ENCODE assay signal across 8 cellular contexts in genomic region chr14:22766457-22767322, GRCh38. TPM values are rescaled to one million over a fixed set of nuclear protein-coding genes. Genes with fewer than 3 reads are reported as not detected.
A peak's percentile ranks its signal among the peaks of the same experiment; 100 is the strongest.
DNase-seq lines count a peak whose midpoint lies in the region; ATAC-seq, FAIRE-seq and TF ChIP-seq lines count a peak whose summit lies in the region.

Gene OXA1L (plus strand): TSS chr14:22766688. CDS start chr14:22766702, 14 bp downstream.

- no peaks in the 10 kb centered on the region for H3K9me3 ChIP-seq in CD8-positive, alpha-beta T cell (ENCODE audit: low read length)
- H3K9me3 ChIP-seq in endocrine pancreas (ENCODE audit: control insufficient read depth, low read length) = no peaks in the 10 kb centered on the region
- H3K9me3 ChIP-seq in mesenchymal stem cell (ENCODE audit: control insufficient read depth, low read length) = peaks cover 16% of the 10 kb centered on the region

- peaks cover 34% of the 10 kb centered on the region for H3K4me1 Mint-ChIP-seq in CD8-positive, alpha-beta T cell (ENCODE audit: low read depth)

- intact Hi-C loops in CD8-positive, alpha-beta T cell (cut with DNase I, micrococcal nuclease) = loop anchor here (1.0 to 10.0 kb wide), 16 partner anchors 54 to 1254 kb away; partner anchors contain the start of genes DAD1 (in 2 of the 2), PSMB5 (in 2 of the 2), ACIN1 (in 1 of the 2) and C14orf119 (in 1 of the 2)

- peak; percentile 88 to 98 (median 94) for DNase-seq in CD8-positive, alpha-beta T cell
- peak; percentile 85 for DNase-seq in HTR-8/SVneo (ENCODE audit: insufficient read length, low spot score)
- peak; percentile 93 for DNase-seq in NOMO-1 treated with dmso at 0.1 percent for 144 hours (lab: John Stamatoyannopoulos, UW; ENCODE audit: unreplicated experiment)
- peak; percentile 79 to 86 (median 79) for DNase-seq in activated CD8-positive, alpha-beta memory T cell treated with anti-CD3 and anti-CD28 coated beads for 48 hours (ENCODE audit: low read depth in 2 of 3, low spot score in 2 of 3)
- DNase-seq in mesenchymal stem cell = peak; percentile 97
- DNase-seq in stimulated activated CD8-positive, alpha-beta memory T cell treated with anti-CD3 and anti-CD28 coated beads, Interleukin-12 subunit alpha, Interleukin-12 subunit beta, amount 100 ng/mL, for 4 hours (ENCODE audit: low read depth) = peak; percentile 90

- peak; percentile 92 for ATAC-seq in CD8-positive, alpha-beta T cell
- ATAC-seq in GM19468 (IDR thresholded peaks at IDR 0.05; ENCODE audit: extremely low read depth, unreplicated experiment) = peak; percentile 60

- H2BK5ac ChIP-seq in mesenchymal stem cell (ENCODE audit: low read depth, low read length, poor library complexity, severe bottlenecking) = peak within 1 kb of the TSS; percentile 32

- H2BK12ac ChIP-seq in mesenchymal stem cell (ENCODE audit: low read length in 2 of 2) = peak within 1 kb of the TSS; percentile 11 to 43

- peak within 1 kb of the TSS in 1 of 2 experiments; percentile 86 for H3K23ac ChIP-seq in mesenchymal stem cell (ENCODE audit: low read length in 2 of 2)

- POLR2A ChIA-PET in CD8-positive, alpha-beta T cell (lab: Charles Lee) = interaction anchor here (0.6 to 3.2 kb wide), 26 partner anchors 8 to 1330 kb away, joined by 3 to 18 read pairs (median 4); partner anchors contain the start of genes ABHD4, ACIN1, C14orf119 and DAD1

- H3K27me3 ChIP-seq in CD8-positive, alpha-beta T cell (ENCODE audit: insufficient read depth, low read length) = no peaks in the 10 kb centered on the region
- H3K27me3 ChIP-seq in endocrine pancreas (ENCODE audit: control insufficient read depth, insufficient read depth, low read length) = no peaks in the 10 kb centered on the region
- no peaks in the 10 kb centered on the region for H3K27me3 ChIP-seq in mesenchymal stem cell (ENCODE audit: control insufficient read depth in 1 of 2, insufficient read depth in 1 of 2, low read length in 2 of 2)

- H2AK5ac ChIP-seq in mesenchymal stem cell (ENCODE audit: low read length, severe bottlenecking) = peak within 1 kb of the TSS; percentile 95

- peak within 1 kb of the TSS; percentile 95 to 96 for H3K4ac ChIP-seq in mesenchymal stem cell (ENCODE audit: low read depth in 1 of 2, low read length in 2 of 2)

- peak within 1 kb of the TSS; percentile 96 for H3K27ac Mint-ChIP-seq in CD8-positive, alpha-beta T cell

- peak within 1 kb of the TSS; percentile 54 for H2BK120ac ChIP-seq in mesenchymal stem cell (ENCODE audit: low read depth, low read length)

- H3K9me3 Mint-ChIP-seq in CD8-positive, alpha-beta T cell = peaks cover 8% of the 10 kb centered on the region

- no peak for TF ChIP-seq CTCF in CD8-positive, alpha-beta T cell (IDR thresholded peaks at IDR 0.05)

- under 1% methylated on average over 55 of the region's 56 CpGs for WGBS in mesenchymal stem cell

- peaks cover 18% of the 10 kb centered on the region for H3K79me1 ChIP-seq in mesenchymal stem cell (replicated peaks; ENCODE audit: low read length, poor library complexity, severe bottlenecking)

- peak within 1 kb of the TSS; percentile 93 for H3K4me3 ChIP-seq in CD8-positive, alpha-beta T cell (ENCODE audit: low read depth, low read length)
- H3K4me3 ChIP-seq in endocrine pancreas (ENCODE audit: control insufficient read depth, insufficient read depth, low read length) (peak within 1 kb of the TSS; percentile 89), mesenchymal stem cell (ENCODE audit: insufficient read depth in 1 of 2, low read depth in 1 of 2, low read length in 2 of 2) (peak within 1 kb of the TSS; percentile 95 to 99)

- peak within 1 kb of the TSS; percentile 84 for H3K27ac ChIP-seq in CD8-positive, alpha-beta T cell (ENCODE audit: low read depth, low read length)
- H3K27ac ChIP-seq in mesenchymal stem cell (ENCODE audit: low read length, poor library complexity, severe bottlenecking) = peak within 1 kb of the TSS; percentile 82

- H3K4me1 ChIP-seq in CD8-positive, alpha-beta T cell (ENCODE audit: insufficient read depth, low read length) = peaks cover 22% of the 10 kb centered on the region
- H3K4me1 ChIP-seq in endocrine pancreas (ENCODE audit: control insufficient read depth, insufficient read depth, low read length) (peaks cover 9% of the 10 kb centered on the region), mesenchymal stem cell (ENCODE audit: control insufficient read depth, insufficient read depth, low read depth, low read length) (peaks cover 2% of the 10 kb centered on the region)

- H4K8ac ChIP-seq in mesenchymal stem cell (ENCODE audit: low read length) = peak within 1 kb of the TSS; percentile 98

- peaks cover 49% of the 10 kb centered on the region for H3K36me3 Mint-ChIP-seq in CD8-positive, alpha-beta T cell

- no peak for FAIRE-seq in HTR-8/SVneo (lab: Jason Lieb, UNC)

- peak within 1 kb of the TSS; percentile 76 to 92 for H3K14ac ChIP-seq in mesenchymal stem cell (ENCODE audit: low read length in 2 of 2)

- peak within 1 kb of the TSS; percentile 36 for H2BK15ac ChIP-seq in mesenchymal stem cell (ENCODE audit: low read depth, poor library complexity, severe bottlenecking)

- peak within 1 kb of the TSS; percentile 85 for H2AFZ ChIP-seq in mesenchymal stem cell (ENCODE audit: low read depth, low read length)

- H3K4me2 ChIP-seq in mesenchymal stem cell (ENCODE audit: low read length, poor library complexity, severe bottlenecking) = peak within 1 kb of the TSS; percentile 72

- peaks cover 26% of the 10 kb centered on the region for H3K36me3 ChIP-seq in CD8-positive, alpha-beta T cell (ENCODE audit: insufficient read depth, low read length)
- H3K36me3 ChIP-seq in endocrine pancreas (ENCODE audit: control insufficient read depth, insufficient read depth, low read length) (peaks cover 14% of the 10 kb centered on the region), mesenchymal stem cell (ENCODE audit: control insufficient read depth in 1 of 2, insufficient read depth in 2 of 2, low read depth in 1 of 2, low read length in 2 of 2) (peaks cover 18 to 39% of the 10 kb centered on the region in 2 experiments)

- peak within 1 kb of the TSS; percentile 94 for H3K4me3 Mint-ChIP-seq in CD8-positive, alpha-beta T cell

- H3K18ac ChIP-seq in mesenchymal stem cell (ENCODE audit: low read depth in 1 of 2, low read length in 2 of 2) = peak within 1 kb of the TSS; percentile 92 to 96

- H3K9ac ChIP-seq in endocrine pancreas (ENCODE audit: control insufficient read depth, insufficient read depth, low read length) (peak within 1 kb of the TSS; percentile 71), mesenchymal stem cell (ENCODE audit: low read length) (peak within 1 kb of the TSS; percentile 98)

- H3K27me3 Mint-ChIP-seq in CD8-positive, alpha-beta T cell (ENCODE audit: low read depth) = no peaks in the 10 kb centered on the region

- CTCF ChIA-PET in CD8-positive, alpha-beta T cell (lab: Charles Lee) = interaction anchor here (0.7 to 1.7 kb wide), 11 partner anchors 16 to 853 kb away, joined by 3 to 8 read pairs (median 4); partner anchors contain the start of gene DAD1

- peak within 1 kb of the TSS; percentile 89 for H4K91ac ChIP-seq in mesenchymal stem cell (ENCODE audit: low read length)

RNA-seq across cellular contexts. Expression of gene OXA1L, which starts in this region (rescaled TPM):
- total RNA-seq in CD8-positive, alpha-beta T cell = 100 to 1,000 TPM; 186 to 192 TPM
- polyA plus RNA-seq in mesenchymal stem cell (2013, experiment 1 of 2) = 171 TPM
- 167 TPM for polyA plus RNA-seq in mesenchymal stem cell (2013, experiment 2 of 2)

Comparison
In these comparisons a context has a peak if more than half of its experiments do, and no peak if none do; other contexts are left out.
1. Peak in every context shown above with its lines: DNase-seq, ATAC-seq, H3K4me3 ChIP-seq and H3K27ac ChIP-seq.